21 cellular contexts compared by ENCODE assay signal in the genomic region with DNA sequence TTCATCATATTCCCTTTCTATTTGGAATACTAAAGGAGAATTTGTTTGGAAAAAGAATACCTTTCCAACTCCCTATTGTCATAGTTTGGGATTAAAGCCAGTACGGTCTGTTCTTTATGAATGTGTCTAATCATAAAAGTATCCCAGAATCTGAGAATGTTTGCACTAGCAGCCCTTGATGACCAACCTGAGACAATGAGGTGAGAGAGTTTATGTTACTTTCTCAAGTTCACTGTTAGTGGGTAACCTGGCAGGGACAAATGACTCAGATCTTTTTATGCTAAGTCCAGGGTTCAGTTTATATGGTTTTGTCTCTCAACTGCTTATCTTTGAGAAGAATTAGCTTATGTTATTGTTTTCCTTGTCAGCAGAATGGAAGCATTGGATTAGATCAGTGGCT. TPM values are rescaled to one million over a fixed set of nuclear protein-coding genes. Genes with fewer than 3 reads are reported as not detected.
DNase-seq lines count a peak whose midpoint lies in the region; ATAC-seq and TF ChIP-seq lines count a peak whose summit lies in the region.
"Had no signal": no experiment of that assay in that cellular context is flagged by ENCODE, and none has a peak within 500 bp of the region (broad histone marks: within the 10 kb centered on the region; RNA-seq: fewer than 3 reads in every experiment).

No MANE protein-coding gene starts in this region.

- TF ChIP-seq EP300 in transverse colon (IDR thresholded peaks at IDR 0.05; ENCODE audit: low read depth) = no peak

- H3K36me3 ChIP-seq in heart right ventricle (no peaks in the 10 kb centered on the region), right atrium auricular region (no peaks in the 10 kb centered on the region), transverse colon (no peaks in the 10 kb centered on the region)
- H3K36me3 ChIP-seq: left lung had no signal

- DNase-seq in heart right ventricle = no peak
- DNase-seq in right atrium auricular region (ENCODE audit: low spot score) = no peak
- peak; percentile 73 for DNase-seq in M059J (ENCODE audit: low read depth)
- DNase-seq in fibroblast of mammary gland (ENCODE audit: low read depth) = peak; percentile 2
- peak; percentile 10 for DNase-seq in transverse colon
- DNase-seq in GM19240 (ENCODE audit: insufficient read length, low spot score) = no peak
- DNase-seq in activated CD4-positive, alpha-beta T cell treated with anti-CD3 and anti-CD28 coated beads for 1 hour = no peak
- no peak for DNase-seq in HCEC 1CT
- DNase-seq: ACHN; activated CD4-positive, alpha-beta T cell treated with anti-CD3 and anti-CD28 coated beads for 48 hours; activated naive CD8-positive, alpha-beta T cell treated with anti-CD3 and anti-CD28 coated beads, Interleukin-2, amount 50 U/mL, for 24 hours; activated T-cell treated with anti-CD3 and anti-CD28 coated beads, Interleukin-2, amount 50 U/mL, for 24 hours; CD8-positive, alpha-beta T cell; IMR-90; left lung; naive B cell; NCI-H1105; NCI-H2171; NK-92 treated with Interleukin-12 subunit alpha and Interleukin-12 subunit beta, amount 100 ng/mL, for 24 hours; SHP77 treated with DMSO at 0.1 percent for 48 hours had no signal

- no peaks in the 10 kb centered on the region for H3K27me3 ChIP-seq in heart right ventricle
- H3K27me3 ChIP-seq in right atrium auricular region = no peaks in the 10 kb centered on the region
- H3K27me3 ChIP-seq in transverse colon = no peaks in the 10 kb centered on the region
- H3K27me3 ChIP-seq: left lung had no signal

- WGBS in heart right ventricle, 2 donors = 0% methylated on average over 1 of the region's 1 CpG
- 0 to 3% methylated on average over 1 of the region's 1 CpG for WGBS in transverse colon (ENCODE audit: low coverage in 1 of 2), 2 donors

- intact Hi-C loops in heart right ventricle (cut with DNase I) = loop anchor here in 1 of 10 donors (1.0 kb wide), 1 partner anchor 25 kb away; a partner anchor contains a TSS
- intact Hi-C loops in transverse colon (cut with DNase I; ENCODE audit: low total_unique reads) = no loop called here

- H3K9me3 ChIP-seq in heart right ventricle (peaks cover 0 to 11% (median 0%) of the 10 kb centered on the region in 11 donors), right atrium auricular region (no peaks in the 10 kb centered on the region), transverse colon (no peaks in the 10 kb centered on the region)

- H3K27ac ChIP-seq in heart right ventricle = peak overlapping the region in 8 of 10 donors; percentile 30 to 79 (median 46)
- peak overlapping the region in 1 of 2 donors; percentile 23 for H3K27ac ChIP-seq in right atrium auricular region
- peak overlapping the region in 2 of 4 donors; percentile 15 to 45 for H3K27ac ChIP-seq in transverse colon

- in situ Hi-C loops in transverse colon (cut with MboI; ENCODE audit: low pct_ligation_motif_present in 1 of 4, low pct_unique_long_range_greater_than_20kb in 1 of 4, low sequenced_read_pairs in 3 of 4) = no loop called here

- ATAC-seq in heart right ventricle = peak in 3 of 8 donors; percentile 30 to 67 (median 39)
- ATAC-seq: activated naive CD8-positive, alpha-beta T cell treated with anti-CD3 and anti-CD28 coated beads, Interleukin-2, amount 50 U/mL, for 24 hours; CD8-positive, alpha-beta T cell; left lung had no signal

- peak overlapping the region in 2 of 10 donors; percentile 14 to 27 for H3K4me3 ChIP-seq in heart right ventricle
- no peak overlapping the region for H3K4me3 ChIP-seq in right atrium auricular region
- H3K4me3 ChIP-seq in fibroblast of mammary gland (ENCODE audit: control insufficient read depth, low read depth, low read length) = no peak overlapping the region
- H3K4me3 ChIP-seq in transverse colon = no peak overlapping the region
- H3K4me3 ChIP-seq: left lung had no signal

- TF ChIP-seq CTCF in heart right ventricle (IDR thresholded peaks at IDR 0.05) = no peak
- no peak for TF ChIP-seq CTCF in right atrium auricular region (IDR thresholded peaks at IDR 0.05)
- no peak for TF ChIP-seq CTCF in fibroblast of mammary gland (conservative IDR thresholded peaks at IDR 0.05; ENCODE audit: control insufficient read depth, insufficient read depth, low read depth, low read length)
- TF ChIP-seq CTCF in transverse colon (IDR thresholded peaks at IDR 0.05) = no peak

- H3K4me1 ChIP-seq in heart right ventricle = peaks cover 0 to 48% (median 14%) of the 10 kb centered on the region in 9 donors
- no peaks in the 10 kb centered on the region for H3K4me1 ChIP-seq in right atrium auricular region
- peaks cover 0 to 36% (median 7%) of the 10 kb centered on the region in 4 donors for H3K4me1 ChIP-seq in transverse colon

- no peak for TF ChIP-seq POLR2A in transverse colon (IDR thresholded peaks at IDR 0.05)

RNA-seq across cellular contexts. Expression of a gene that starts 25.3 kb away (rescaled TPM):
- total RNA-seq in heart right ventricle = 10 to 100 TPM in 7 of 10 donors, 1 to 10 TPM in 3; 6.5 to 24.7 (median 11.6) TPM
- polyA plus RNA-seq in heart right ventricle = 1 to 10 TPM; 2.3 to 3.6 TPM
- total RNA-seq in right atrium auricular region = 10 to 100 TPM; 13.4 to 20.0 TPM
- 12.5 and 16.9 TPM in 2 replicates for total RNA-seq in M059J (2014; rRNA removed; shearing (Covaris generic))
- 10 to 100 TPM in 1 of 4 donors, 1 to 10 TPM in 3; 2.2 to 12.4 (median 6.5) TPM for total RNA-seq in transverse colon
- total RNA-seq: progenitor cell of endocrine pancreas had no signal
- polyA plus RNA-seq: IMR-90 had no signal

Comparison
In these comparisons a context has a peak if more than half of its experiments do, and no peak if none do; other contexts are left out.
1. DNase-seq: peak in M059J (single experiment), fibroblast of mammary gland (single experiment) and transverse colon (single experiment); none in heart right ventricle (0 of 2), right atrium auricular region (single experiment), GM19240 (single experiment), activated CD4-positive, alpha-beta T cell treated with anti-CD3 and anti-CD28 coated beads for 1 hour (single experiment) and HCEC 1CT (single experiment).